Comparison of ENCODE assay signal across 10 cellular contexts in genomic region chr2:96233880-96234316, GRCh38. TPM values are rescaled to one million over a fixed set of nuclear protein-coding genes. Genes with fewer than 3 reads are reported as not detected.
DNase-seq lines count a peak whose midpoint lies in the region; ATAC-seq and TF ChIP-seq lines count a peak whose summit lies in the region.
"Had no signal": no experiment of that assay in that cellular context is flagged by ENCODE, and none has a peak within 500 bp of the region (broad histone marks: within the 10 kb centered on the region; RNA-seq: fewer than 3 reads in every experiment).

No MANE protein-coding gene starts in this region.

- peaks cover 5% of the 10 kb centered on the region for H3K4me1 Mint-ChIP-seq in activated T-cell treated with anti-CD3 and anti-CD28 coated beads, Interleukin-2, amount 50 U/mL, for 72 hours (ENCODE audit: low read depth)
- H3K4me1 Mint-ChIP-seq in T-helper 2 cell treated with Interferon-gamma antibody and Interleukin-4, amounts not matched to agents 5 μg/mL and 100 μg/mL, for 36 hours (ENCODE audit: low read depth): no peaks in the 10 kb centered on the region

- H3K4me3 Mint-ChIP-seq in activated T-cell treated with anti-CD3 and anti-CD28 coated beads, Interleukin-2, amount 50 U/mL, for 72 hours: no peak overlapping the region
- H3K4me3 Mint-ChIP-seq in T-helper 2 cell treated with Interferon-gamma antibody and Interleukin-4, amounts not matched to agents 5 μg/mL and 100 μg/mL, for 36 hours: no peak overlapping the region

- peak; percentile 52 for DNase-seq in germinal center (ENCODE audit: low spot score)
- no peak for DNase-seq in activated T-cell treated with anti-CD3 and anti-CD28 coated beads, Interleukin-2, amount 50 U/mL, for 72 hours
- DNase-seq in omental fat pad (ENCODE audit: low spot score): no peak
- no peak for DNase-seq in T-helper 2 cell treated with Interferon-gamma antibody and Interleukin-4, amounts not matched to agents 5 μg/mL and 100 μg/mL, for 36 hours (ENCODE audit: low spot score)
- no peak for DNase-seq in activated T-cell treated with anti-CD3 and anti-CD28 coated beads for 4 hours
- DNase-seq: hippocampal formation had no signal

- peaks cover 0 to 3% of the 10 kb centered on the region in 2 donors for H3K36me3 Mint-ChIP-seq in activated T-cell treated with anti-CD3 and anti-CD28 coated beads, Interleukin-2, amount 50 U/mL, for 72 hours (ENCODE audit: insufficient read depth in 2 of 2)
- peaks cover 5% of the 10 kb centered on the region for H3K36me3 Mint-ChIP-seq in T-helper 2 cell treated with Interferon-gamma antibody and Interleukin-4, amounts not matched to agents 5 μg/mL and 100 μg/mL, for 36 hours (ENCODE audit: low read depth)

- H3K27ac Mint-ChIP-seq in activated T-cell treated with anti-CD3 and anti-CD28 coated beads, Interleukin-2, amount 50 U/mL, for 72 hours: no peak overlapping the region
- H3K27ac Mint-ChIP-seq in T-helper 2 cell treated with Interferon-gamma antibody and Interleukin-4, amounts not matched to agents 5 μg/mL and 100 μg/mL, for 36 hours: no peak overlapping the region

- H3K27me3 Mint-ChIP-seq in activated T-cell treated with anti-CD3 and anti-CD28 coated beads, Interleukin-2, amount 50 U/mL, for 72 hours (ENCODE audit: low read depth): no peaks in the 10 kb centered on the region
- no peaks in the 10 kb centered on the region for H3K27me3 Mint-ChIP-seq in T-helper 2 cell treated with Interferon-gamma antibody and Interleukin-4, amounts not matched to agents 5 μg/mL and 100 μg/mL, for 36 hours (ENCODE audit: low read depth)

- H3K9me3 Mint-ChIP-seq in activated T-cell treated with anti-CD3 and anti-CD28 coated beads, Interleukin-2, amount 50 U/mL, for 72 hours: no peaks in the 10 kb centered on the region
- no peaks in the 10 kb centered on the region for H3K9me3 Mint-ChIP-seq in T-helper 2 cell treated with Interferon-gamma antibody and Interleukin-4, amounts not matched to agents 5 μg/mL and 100 μg/mL, for 36 hours

- TF ChIP-seq CTCF in omental fat pad (IDR thresholded peaks at IDR 0.05): no peak

- ATAC-seq in GM18517 (IDR thresholded peaks at IDR 0.05; ENCODE audit: unreplicated experiment) (peak; percentile 89), GM21576 (IDR thresholded peaks at IDR 0.05; ENCODE audit: unreplicated experiment) (peak; percentile 94), HG03442 (IDR thresholded peaks at IDR 0.05; ENCODE audit: unreplicated experiment) (peak; percentile 81), omental fat pad (ENCODE audit: low FRiP score) (no peak)
- no peak for ATAC-seq in activated T-cell treated with anti-CD3 and anti-CD28 coated beads, Interleukin-2, amount 50 U/mL, for 72 hours (replicated peaks in 1 of 2)
- ATAC-seq: Panc1 had no signal

RNA-seq across cellular contexts. Expression of gene STARD7, which starts 25.3 kb away (rescaled TPM):
- total RNA-seq in activated T-cell treated with anti-CD3 and anti-CD28 coated beads, Interleukin-2, amount 50 U/mL, for 72 hours: 100 to 1,000 TPM; 202 to 225 TPM
- total RNA-seq in omental fat pad: 100 to 1,000 TPM; 116 to 149 (median 125) TPM

RNA-seq across cellular contexts. Expression of gene TMEM127, which starts 31.9 kb away (rescaled TPM):
- 10 to 100 TPM; 23.2 to 29.3 TPM for total RNA-seq in activated T-cell treated with anti-CD3 and anti-CD28 coated beads, Interleukin-2, amount 50 U/mL, for 72 hours
- total RNA-seq in omental fat pad: 10 to 100 TPM; 34.5 to 52.1 (median 43.2) TPM

RNA-seq across cellular contexts. Expression of gene CIAO1, which starts 32.1 kb away (rescaled TPM):
- 10 to 100 TPM; 70.8 to 72.6 TPM for total RNA-seq in activated T-cell treated with anti-CD3 and anti-CD28 coated beads, Interleukin-2, amount 50 U/mL, for 72 hours
- total RNA-seq in omental fat pad: 100 to 1,000 TPM in 3 of 4 donors, 10 to 100 TPM in 1; 80.9 to 117 (median 105) TPM

Comparison
In these comparisons a context has a peak if more than half of its experiments do, and no peak if none do; other contexts are left out.
1. ATAC-seq: peak in GM18517 (single experiment), GM21576 (single experiment) and HG03442 (single experiment); none in activated T-cell treated with anti-CD3 and anti-CD28 coated beads, Interleukin-2, amount 50 U/mL, for 72 hours (0 of 2) and omental fat pad (single experiment).